ENCODE assay signal across 24 cellular contexts in the genomic region with DNA sequence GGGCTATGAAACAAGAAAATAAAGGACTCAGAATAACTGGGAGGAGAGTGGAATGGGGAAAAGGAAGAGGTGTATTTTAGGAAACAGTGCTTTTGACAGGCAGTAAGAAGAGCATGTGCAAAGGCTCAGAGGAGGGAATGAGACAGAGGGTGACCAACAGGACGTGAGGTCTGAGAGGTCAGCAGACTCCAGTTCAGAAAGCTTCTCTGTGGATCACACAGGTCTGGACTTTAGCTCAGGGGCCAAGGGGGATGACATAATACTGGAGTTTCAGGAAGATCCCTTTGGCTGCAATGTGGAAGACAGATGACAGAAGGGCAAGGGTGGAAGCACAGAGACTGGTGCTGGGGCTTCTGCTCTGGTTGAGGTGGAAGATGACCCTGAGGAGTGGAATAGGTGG.
DNase-seq lines count a peak whose midpoint lies in the region; ATAC-seq and TF ChIP-seq lines count a peak whose summit lies in the region.
"Had no signal": no experiment of that assay in that cellular context is flagged by ENCODE, and none has a peak within 500 bp of the region (broad histone marks: within the 10 kb centered on the region; RNA-seq: fewer than 3 reads in every experiment).

No MANE protein-coding gene starts in this region.

- no peaks in the 10 kb centered on the region for H3K36me3 Mint-ChIP-seq in activated CD4-positive, alpha-beta T cell treated with anti-CD3 and anti-CD28 coated beads, Interleukin-2, amount 10 ng/mL, durations not matched to agents 7 days and 5 days (ENCODE audit: low read depth)
- H3K36me3 Mint-ChIP-seq: CD4-positive, CD25-positive, alpha-beta regulatory T cell; IgD-negative memory B cell had no signal

- H3K79me2 ChIP-seq in SK-N-SH (ENCODE audit: insufficient read depth) = no peaks in the 10 kb centered on the region

- H3K4me1 ChIP-seq in SK-N-SH (ENCODE audit: control insufficient read depth in 1 of 2, insufficient read depth in 2 of 2, low read depth in 1 of 2, low read length in 1 of 2) = peaks cover 0 to 22% of the 10 kb centered on the region in 2 experiments; a peak in 2 of 4 replicates

- H3K27me3 Mint-ChIP-seq in activated CD4-positive, alpha-beta T cell treated with anti-CD3 and anti-CD28 coated beads, Interleukin-2, amount 10 ng/mL, durations not matched to agents 7 days and 5 days = no peaks in the 10 kb centered on the region
- H3K27me3 Mint-ChIP-seq: CD4-positive, CD25-positive, alpha-beta regulatory T cell; IgD-negative memory B cell had no signal

- no peak overlapping the region for H3K4me2 ChIP-seq in SK-N-SH
- H3K4me2 ChIP-seq: BLaER1, KMS-11 had no signal

- H3K27ac ChIP-seq in SK-N-SH (ENCODE audit: low read depth in 2 of 2, low read length in 1 of 2) = peak overlapping the region in 1 of 2 experiments; percentile 45; a peak in 3 of 4 replicates
- no peak overlapping the region for H3K27ac ChIP-seq in dorsolateral prefrontal cortex
- H3K27ac ChIP-seq: 22Rv1, BLaER1, KMS-11, RWPE1 had no signal

- H3K9ac ChIP-seq in SK-N-SH = no peak overlapping the region
- H3K9ac ChIP-seq: BLaER1, KMS-11 had no signal

- H3K4me1 Mint-ChIP-seq in activated CD4-positive, alpha-beta T cell treated with anti-CD3 and anti-CD28 coated beads, Interleukin-2, amount 10 ng/mL, durations not matched to agents 7 days and 5 days = no peaks in the 10 kb centered on the region
- H3K4me1 Mint-ChIP-seq: CD4-positive, CD25-positive, alpha-beta regulatory T cell had no signal

- POLR2A ChIA-PET in SK-N-SH (lab: Yijun Ruan, JAX) = interaction anchor here (0.9 kb wide), 1 partner anchor 114 kb away, joined by 3 read pairs; no protein-coding TSS in a partner anchor
- POLR2A ChIA-PET in activated CD4-positive, alpha-beta T cell treated with anti-CD3 and anti-CD28 coated beads, Interleukin-2, amount 10 ng/mL, durations not matched to agents 7 days and 5 days (lab: Charles Lee) = no interaction called here

- H3F3A ChIP-seq in SK-N-SH (replicated peaks; ENCODE audit: insufficient read depth) = peaks cover 9% of the 10 kb centered on the region

- DNase-seq in SK-N-SH (no peak), MG63 (peak; percentile 18), fibroblast of the aortic adventitia (ENCODE audit: low read depth) (peak; percentile 6), dorsolateral prefrontal cortex (no peak), left cardiac atrium (no peak)
- no peak for DNase-seq in activated CD4-positive, alpha-beta T cell treated with anti-CD3 and anti-CD28 coated beads, Interleukin-2, amount 10 ng/mL, durations not matched to agents 7 days and 5 days
- DNase-seq: ACHN; CD4-positive, CD25-positive, alpha-beta regulatory T cell; DMS153; NCI-H1092; NCI-H1417 treated with DMSO at 0.1 percent for 48 hours; NCI-H1694 treated with DMSO at 0.1 percent for 48 hours; NCI-H2081; NCI-H2227 treated with DMSO at 0.1 percent for 48 hours; NCI-H526 treated with DMSO at 0.1 percent for 48 hours; SHP77; SW 1271 had no signal

- no peaks in the 10 kb centered on the region for H4K20me1 ChIP-seq in SK-N-SH (ENCODE audit: insufficient read depth)
- H4K20me1 ChIP-seq: BLaER1 had no signal

- H3K27me3 ChIP-seq in SK-N-SH (ENCODE audit: insufficient read depth) (no peaks in the 10 kb centered on the region), MG63 (no peaks in the 10 kb centered on the region), dorsolateral prefrontal cortex (peaks cover 0 to 7% (median 0%) of the 10 kb centered on the region in 45 donors)
- H3K27me3 ChIP-seq: BLaER1 had no signal

- no peaks in the 10 kb centered on the region for H3K9me3 Mint-ChIP-seq in activated CD4-positive, alpha-beta T cell treated with anti-CD3 and anti-CD28 coated beads, Interleukin-2, amount 10 ng/mL, durations not matched to agents 7 days and 5 days

- intact Hi-C loops in dorsolateral prefrontal cortex (cut with DNase I) = no loop called here
- intact Hi-C loops in left cardiac atrium (cut with DNase I) = no loop called here

- no peak for TF ChIP-seq EP300 in SK-N-SH (IDR thresholded peaks at IDR 0.05; ENCODE audit: borderline replicate concordance in 1 of 2, low read depth in 1 of 2, low read length in 1 of 2)

- H3K9me2 ChIP-seq in SK-N-SH = no peaks in the 10 kb centered on the region

- 30% methylated on average over 1 of the region's 1 CpG for WGBS in SK-N-SH (ENCODE audit: low lambda C conversion rate)

- ATAC-seq in SK-N-SH treated with all-trans-retinoic acid at 6 μM for 48 hours = peak; percentile 30; the same call in 2 of the 3 replicates
- ATAC-seq in GM18861 (IDR thresholded peaks at IDR 0.05; ENCODE audit: unreplicated experiment) = no peak
- no peak for ATAC-seq in left cardiac atrium

- no peak overlapping the region for H3K4me3 Mint-ChIP-seq in activated CD4-positive, alpha-beta T cell treated with anti-CD3 and anti-CD28 coated beads, Interleukin-2, amount 10 ng/mL, durations not matched to agents 7 days and 5 days
- H3K4me3 Mint-ChIP-seq: CD4-positive, CD25-positive, alpha-beta regulatory T cell; IgD-negative memory B cell had no signal

- CTCF ChIA-PET in SK-N-SH (lab: Yijun Ruan, JAX) = interaction anchor here (1.4 kb wide), 1 partner anchor 9 kb away, joined by 4 read pairs; no protein-coding TSS in a partner anchor
- CTCF ChIA-PET in activated CD4-positive, alpha-beta T cell treated with anti-CD3 and anti-CD28 coated beads, Interleukin-2, amount 10 ng/mL, durations not matched to agents 7 days and 5 days (lab: Charles Lee) = no interaction called here

- no peak for TF ChIP-seq RAD21 in SK-N-SH (IDR thresholded peaks at IDR 0.05; ENCODE audit: low read length)

- H3K4me3 ChIP-seq in SK-N-SH (ENCODE audit: low read depth in 2 of 2, low read length in 1 of 2) (no peak overlapping the region), MG63 (no peak overlapping the region), fibroblast of the aortic adventitia (ENCODE audit: low read depth, low read length) (no peak overlapping the region), dorsolateral prefrontal cortex (no peak overlapping the region)
- H3K4me3 ChIP-seq: BLaER1 had no signal

- TF ChIP-seq CTCF in SK-N-SH (IDR thresholded peaks at IDR 0.05) = no peak
- no peak for TF ChIP-seq CTCF in fibroblast of the aortic adventitia (IDR thresholded peaks at IDR 0.05; ENCODE audit: insufficient read depth, low read length)
- no peak for TF ChIP-seq CTCF in dorsolateral prefrontal cortex (IDR thresholded peaks at IDR 0.05 in 54 of 56, conservative IDR thresholded peaks at IDR 0.05 in 2 of 56; ENCODE audit: low read depth in 1 of 56, partially characterized antibody in 56 of 56)

- no peaks in the 10 kb centered on the region for H3K9me3 ChIP-seq in SK-N-SH
- no peaks in the 10 kb centered on the region for H3K9me3 ChIP-seq in MG63
- H3K9me3 ChIP-seq: BLaER1 had no signal

- H3K27ac Mint-ChIP-seq in activated CD4-positive, alpha-beta T cell treated with anti-CD3 and anti-CD28 coated beads, Interleukin-2, amount 10 ng/mL, durations not matched to agents 7 days and 5 days = no peak overlapping the region
- H3K27ac Mint-ChIP-seq: CD4-positive, CD25-positive, alpha-beta regulatory T cell; IgD-negative memory B cell had no signal

- no peak overlapping the region for H2AFZ ChIP-seq in SK-N-SH (ENCODE audit: low read depth)

- H3K36me3 ChIP-seq in SK-N-SH (replicated peaks in 1 of 2; ENCODE audit: control insufficient read depth in 1 of 2, insufficient read depth in 2 of 2, low read length in 1 of 2) (no peaks in the 10 kb centered on the region), MG63 (no peaks in the 10 kb centered on the region)
- H3K36me3 ChIP-seq: BLaER1 had no signal

TF ChIP-seq in SK-N-SH treated with all-trans-retinoic acid at 6 μM for 48 hours, 23 proteins besides CTCF, POLR2A, EP300 and RAD21 (continues in another document):
- TF ChIP-seq CSDC2 (CRISPR knock-in tag; IDR thresholded peaks at IDR 0.05) = no peak
- no peak for TF ChIP-seq OSR1 (CRISPR knock-in tag; IDR thresholded peaks at IDR 0.05)
- no peak for TF ChIP-seq ARNTL (CRISPR knock-in tag; IDR thresholded peaks at IDR 0.05; ENCODE audit: borderline replicate concordance, low read depth)
- TF ChIP-seq, protein P1, sequence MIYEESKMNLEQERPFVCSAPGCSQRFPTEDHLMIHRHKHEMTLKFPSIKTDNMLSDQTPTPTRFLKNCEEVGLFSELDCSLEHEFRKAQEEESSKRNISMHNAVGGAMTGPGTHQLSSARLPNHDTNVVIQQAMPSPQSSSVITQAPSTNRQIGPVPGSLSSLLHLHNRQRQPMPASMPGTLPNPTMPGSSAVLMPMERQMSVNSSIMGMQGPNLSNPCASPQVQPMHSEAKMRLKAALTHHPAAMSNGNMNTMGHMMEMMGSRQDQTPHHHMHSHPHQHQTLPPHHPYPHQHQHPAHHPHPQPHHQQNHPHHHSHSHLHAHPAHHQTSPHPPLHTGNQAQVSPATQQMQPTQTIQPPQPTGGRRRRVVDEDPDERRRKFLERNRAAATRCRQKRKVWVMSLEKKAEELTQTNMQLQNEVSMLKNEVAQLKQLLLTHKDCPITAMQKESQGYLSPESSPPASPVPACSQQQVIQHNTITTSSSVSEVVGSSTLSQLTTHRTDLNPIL (CRISPR knock-in tag; IDR thresholded peaks at IDR 0.05; ENCODE audit: low read depth) = no peak

TF ChIP-seq in SK-N-SH, 30 proteins besides CTCF, POLR2A, EP300 and RAD21 (continues in another document):
- TF ChIP-seq SIN3A (IDR thresholded peaks at IDR 0.05; ENCODE audit: borderline replicate concordance, low read depth, low read length) = no peak
- TF ChIP-seq SMC3 (IDR thresholded peaks at IDR 0.05; ENCODE audit: low read depth, low read length) = no peak
- TF ChIP-seq GABPA (IDR thresholded peaks at IDR 0.05; ENCODE audit: low read depth) = no peak
- TF ChIP-seq RCOR1 (IDR thresholded peaks at IDR 0.05; ENCODE audit: low read length) = no peak
- TF ChIP-seq, protein P2, sequence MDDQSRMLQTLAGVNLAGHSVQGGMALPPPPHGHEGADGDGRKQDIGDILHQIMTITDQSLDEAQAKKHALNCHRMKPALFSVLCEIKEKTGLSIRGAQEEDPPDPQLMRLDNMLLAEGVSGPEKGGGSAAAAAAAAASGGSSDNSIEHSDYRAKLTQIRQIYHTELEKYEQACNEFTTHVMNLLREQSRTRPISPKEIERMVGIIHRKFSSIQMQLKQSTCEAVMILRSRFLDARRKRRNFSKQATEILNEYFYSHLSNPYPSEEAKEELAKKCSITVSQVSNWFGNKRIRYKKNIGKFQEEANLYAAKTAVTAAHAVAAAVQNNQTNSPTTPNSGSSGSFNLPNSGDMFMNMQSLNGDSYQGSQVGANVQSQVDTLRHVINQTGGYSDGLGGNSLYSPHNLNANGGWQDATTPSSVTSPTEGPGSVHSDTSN (IDR thresholded peaks at IDR 0.05) = no peak

Comparison
In these comparisons a context has a peak if more than half of its experiments do, and no peak if none do; other contexts are left out.
1. DNase-seq: peak in MG63 (single experiment) and fibroblast of the aortic adventitia (single experiment); none in SK-N-SH (single experiment), dorsolateral prefrontal cortex (0 of 10), activated CD4-positive, alpha-beta T cell treated with anti-CD3 and anti-CD28 coated beads, Interleukin-2, amount 10 ng/mL, durations not matched to agents 7 days and 5 days (single experiment) and left cardiac atrium (single experiment).